23 cellular contexts compared by ENCODE assay signal in the genomic region with DNA sequence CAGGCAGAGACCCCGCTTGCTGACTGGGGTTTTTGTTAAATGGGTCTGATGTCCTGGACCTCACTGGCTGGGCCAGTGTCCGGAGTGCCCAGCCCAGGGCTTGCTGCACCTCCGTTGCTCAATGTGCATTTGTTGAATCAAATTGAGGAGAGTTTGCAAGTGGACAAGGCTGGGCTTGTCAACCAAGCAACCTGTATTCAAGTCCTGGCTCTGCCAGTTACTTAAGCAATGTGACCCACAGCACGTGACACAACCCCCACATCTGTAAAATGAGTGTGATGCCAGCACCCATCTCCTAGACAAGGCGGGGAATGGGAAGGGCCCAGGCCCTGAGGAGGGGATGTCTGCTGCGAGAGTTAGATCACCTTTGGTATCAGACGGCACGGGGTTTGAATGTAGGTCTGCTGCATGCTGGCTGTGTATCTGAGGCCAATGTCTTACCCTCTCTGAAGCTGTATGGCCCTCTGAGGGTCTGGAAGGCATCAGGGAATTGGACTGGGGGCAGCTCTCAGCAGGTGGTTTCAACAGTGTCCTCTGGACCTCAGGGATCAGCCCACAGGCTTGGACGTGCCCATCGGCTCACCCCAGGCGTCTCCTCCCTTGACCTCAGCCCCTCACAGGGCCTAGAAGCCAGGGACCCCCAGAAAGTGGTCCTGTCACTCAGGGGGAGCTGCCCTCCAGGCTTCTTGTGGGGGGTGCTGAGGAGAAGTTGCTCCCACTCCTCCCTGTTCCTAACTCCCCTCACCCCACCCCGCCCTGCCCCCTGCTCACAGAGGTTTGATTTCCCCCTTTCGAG. TPM values are rescaled to one million over a fixed set of nuclear protein-coding genes. Genes with fewer than 3 reads are reported as not detected.
A peak's percentile ranks its signal among the peaks of the same experiment; 100 is the strongest.
DNase-seq lines count a peak whose midpoint lies in the region; ATAC-seq, FAIRE-seq and TF ChIP-seq lines count a peak whose summit lies in the region.
"Had no signal": no experiment of that assay in that cellular context is flagged by ENCODE, and none has a peak within 500 bp of the region (broad histone marks: within the 10 kb centered on the region; RNA-seq: fewer than 3 reads in every experiment).

No MANE protein-coding gene starts in this region.

- peaks cover 7% of the 10 kb centered on the region for H3K9me3 Mint-ChIP-seq in activated CD4-positive, alpha-beta T cell treated with anti-CD3 and anti-CD28 coated beads, Interleukin-2, amount 10 ng/mL, durations not matched to agents 7 days and 5 days
- peaks cover 14% of the 10 kb centered on the region for H3K9me3 Mint-ChIP-seq in activated naive CD8-positive, alpha-beta T cell treated with anti-CD3 and anti-CD28 coated beads, Interleukin-2, amount 50 U/mL, for 24 hours
- peaks cover 0 to 13% (median 8%) of the 10 kb centered on the region in 9 donors for H3K9me3 Mint-ChIP-seq in naive thymus-derived CD8-positive, alpha-beta T cell
- peaks cover 16% of the 10 kb centered on the region for H3K9me3 Mint-ChIP-seq in activated T-helper 2 cell treated with anti-CD3 and anti-CD28 coated beads, Interferon-gamma antibody, Interleukin-2, Interleukin-4, amounts not matched to agents 10 μg/mL and 5 μg/mL and 100 μg/mL, durations not matched to agents 14 hours and 24 hours and 36 hours

- CTCF ChIA-PET in activated CD4-positive, alpha-beta T cell treated with anti-CD3 and anti-CD28 coated beads, Interleukin-2, amount 10 ng/mL, durations not matched to agents 7 days and 5 days (lab: Charles Lee): interaction anchor here (0.6 to 7.0 kb wide), 5 partner anchors 10 to 14 kb away, joined by 3 to 57 read pairs (median 5); no protein-coding TSS in a partner anchor

- H3K4me3 Mint-ChIP-seq in activated CD4-positive, alpha-beta T cell treated with anti-CD3 and anti-CD28 coated beads, Interleukin-2, amount 10 ng/mL, durations not matched to agents 7 days and 5 days: peak overlapping the region; percentile 9
- peak overlapping the region; percentile 47 for H3K4me3 Mint-ChIP-seq in activated naive CD8-positive, alpha-beta T cell treated with anti-CD3 and anti-CD28 coated beads, Interleukin-2, amount 50 U/mL, for 24 hours
- H3K4me3 Mint-ChIP-seq in naive thymus-derived CD8-positive, alpha-beta T cell: peak overlapping the region in 8 of 10 donors; percentile 25 to 82 (median 73)
- no peak overlapping the region for H3K4me3 Mint-ChIP-seq in activated T-helper 2 cell treated with anti-CD3 and anti-CD28 coated beads, Interferon-gamma antibody, Interleukin-2, Interleukin-4, amounts not matched to agents 10 μg/mL and 5 μg/mL and 100 μg/mL, durations not matched to agents 14 hours and 24 hours and 36 hours (ENCODE audit: low read depth)
- H3K4me3 Mint-ChIP-seq: type B pancreatic cell had no signal

- FAIRE-seq in GM12891 (lab: Jason Lieb, UNC): peak; percentile 31
- FAIRE-seq: A204.1, GM12892 had no signal

- TF ChIP-seq POLR2A in GM12891 (IDR thresholded peaks at IDR 0.05; ENCODE audit: low read depth, low read length): no peak

- H3K4me1 Mint-ChIP-seq in activated CD4-positive, alpha-beta T cell treated with anti-CD3 and anti-CD28 coated beads, Interleukin-2, amount 10 ng/mL, durations not matched to agents 7 days and 5 days: peaks cover 90% of the 10 kb centered on the region
- peaks cover 91% of the 10 kb centered on the region for H3K4me1 Mint-ChIP-seq in activated naive CD8-positive, alpha-beta T cell treated with anti-CD3 and anti-CD28 coated beads, Interleukin-2, amount 50 U/mL, for 24 hours
- H3K4me1 Mint-ChIP-seq in naive thymus-derived CD8-positive, alpha-beta T cell: peaks cover 64 to 93% (median 91%) of the 10 kb centered on the region in 4 donors
- peaks cover 72% of the 10 kb centered on the region for H3K4me1 Mint-ChIP-seq in activated T-helper 2 cell treated with anti-CD3 and anti-CD28 coated beads, Interferon-gamma antibody, Interleukin-2, Interleukin-4, amounts not matched to agents 10 μg/mL and 5 μg/mL and 100 μg/mL, durations not matched to agents 14 hours and 24 hours and 36 hours (ENCODE audit: low read depth)

- no peaks in the 10 kb centered on the region for H3K27me3 Mint-ChIP-seq in activated CD4-positive, alpha-beta T cell treated with anti-CD3 and anti-CD28 coated beads, Interleukin-2, amount 10 ng/mL, durations not matched to agents 7 days and 5 days
- no peaks in the 10 kb centered on the region for H3K27me3 Mint-ChIP-seq in activated naive CD8-positive, alpha-beta T cell treated with anti-CD3 and anti-CD28 coated beads, Interleukin-2, amount 50 U/mL, for 24 hours
- no peaks in the 10 kb centered on the region for H3K27me3 Mint-ChIP-seq in naive thymus-derived CD8-positive, alpha-beta T cell
- H3K27me3 Mint-ChIP-seq in activated T-helper 2 cell treated with anti-CD3 and anti-CD28 coated beads, Interferon-gamma antibody, Interleukin-2, Interleukin-4, amounts not matched to agents 10 μg/mL and 5 μg/mL and 100 μg/mL, durations not matched to agents 14 hours and 24 hours and 36 hours (ENCODE audit: low read depth): no peaks in the 10 kb centered on the region

- peak overlapping the region; percentile 88 for H3K27ac Mint-ChIP-seq in activated CD4-positive, alpha-beta T cell treated with anti-CD3 and anti-CD28 coated beads, Interleukin-2, amount 10 ng/mL, durations not matched to agents 7 days and 5 days
- peak overlapping the region; percentile 96 for H3K27ac Mint-ChIP-seq in activated naive CD8-positive, alpha-beta T cell treated with anti-CD3 and anti-CD28 coated beads, Interleukin-2, amount 50 U/mL, for 24 hours
- H3K27ac Mint-ChIP-seq in naive thymus-derived CD8-positive, alpha-beta T cell: peak overlapping the region; percentile 44 to 95 (median 89)
- H3K27ac Mint-ChIP-seq in activated T-helper 2 cell treated with anti-CD3 and anti-CD28 coated beads, Interferon-gamma antibody, Interleukin-2, Interleukin-4, amounts not matched to agents 10 μg/mL and 5 μg/mL and 100 μg/mL, durations not matched to agents 14 hours and 24 hours and 36 hours: no peak overlapping the region
- H3K27ac Mint-ChIP-seq: type B pancreatic cell had no signal

- intact Hi-C loops in activated T-helper 2 cell treated with anti-CD3 and anti-CD28 coated beads, Interferon-gamma antibody, Interleukin-2, Interleukin-4, amounts not matched to agents 10 μg/mL and 5 μg/mL and 100 μg/mL, durations not matched to agents 14 hours and 24 hours and 36 hours (cut with micrococcal nuclease): loop anchor here (2.0 kb wide), 1 partner anchor 14 kb away; no protein-coding TSS in a partner anchor

- no peak for DNase-seq in activated CD4-positive, alpha-beta T cell treated with anti-CD3 and anti-CD28 coated beads, Interleukin-2, amount 10 ng/mL, durations not matched to agents 7 days and 5 days
- no peak for DNase-seq in activated CD4-positive, alpha-beta T cell treated with anti-CD3 and anti-CD28 coated beads, Interleukin-2, amount 50 U/mL, for 48 hours
- DNase-seq in GM12891 (ENCODE audit: insufficient read length, low spot score) (no peak), NCI-H2196 treated with DMSO at 0.1 percent for 48 hours (lab: John Stamatoyannopoulos, UW; ENCODE audit: unreplicated experiment) (no peak), NCI-H2107 (lab: John Stamatoyannopoulos, UW) (no peak)
- DNase-seq in activated naive CD8-positive, alpha-beta T cell treated with anti-CD3 and anti-CD28 coated beads, Interleukin-2, amount 50 U/mL, for 24 hours: no peak
- no peak for DNase-seq in naive thymus-derived CD8-positive, alpha-beta T cell
- DNase-seq in activated T-helper 2 cell treated with anti-CD3 and anti-CD28 coated beads, Interferon-gamma antibody, Interleukin-2, Interleukin-4, amounts not matched to agents 10 μg/mL and 5 μg/mL and 100 μg/mL, durations not matched to agents 14 hours and 24 hours and 36 hours (ENCODE audit: low spot score): no peak
- DNase-seq: brain microvascular endothelial cell, C1 segment of cervical spinal cord, dorsolateral prefrontal cortex, IMR-90, mesenchymal stem cell, naive B cell, NCI-H2227 treated with DMSO at 0.1 percent for 48 hours, NCI-H774, OCI-M1, sigmoid colon had no signal

- ATAC-seq in activated naive CD8-positive, alpha-beta T cell treated with anti-CD3 and anti-CD28 coated beads, Interleukin-2, amount 50 U/mL, for 24 hours: peak; percentile 44
- ATAC-seq in naive thymus-derived CD8-positive, alpha-beta T cell: peak; percentile 15 to 19
- ATAC-seq: foreskin keratinocyte had no signal

- peaks cover 16% of the 10 kb centered on the region for H3K36me3 Mint-ChIP-seq in activated CD4-positive, alpha-beta T cell treated with anti-CD3 and anti-CD28 coated beads, Interleukin-2, amount 10 ng/mL, durations not matched to agents 7 days and 5 days (ENCODE audit: low read depth)
- H3K36me3 Mint-ChIP-seq in activated naive CD8-positive, alpha-beta T cell treated with anti-CD3 and anti-CD28 coated beads, Interleukin-2, amount 50 U/mL, for 24 hours (ENCODE audit: low read depth): peaks cover 26% of the 10 kb centered on the region
- peaks cover 0 to 10% (median 8%) of the 10 kb centered on the region in 3 donors for H3K36me3 Mint-ChIP-seq in naive thymus-derived CD8-positive, alpha-beta T cell
- H3K36me3 Mint-ChIP-seq in activated T-helper 2 cell treated with anti-CD3 and anti-CD28 coated beads, Interferon-gamma antibody, Interleukin-2, Interleukin-4, amounts not matched to agents 10 μg/mL and 5 μg/mL and 100 μg/mL, durations not matched to agents 14 hours and 24 hours and 36 hours (ENCODE audit: low read depth): peaks cover 14% of the 10 kb centered on the region
- H3K36me3 Mint-ChIP-seq: type B pancreatic cell had no signal

- POLR2A ChIA-PET in activated CD4-positive, alpha-beta T cell treated with anti-CD3 and anti-CD28 coated beads, Interleukin-2, amount 10 ng/mL, durations not matched to agents 7 days and 5 days (lab: Charles Lee): no interaction called here
- POLR2A ChIA-PET in naive thymus-derived CD8-positive, alpha-beta T cell (lab: Charles Lee): interaction anchor here (0.6 to 10.5 kb wide), 11 partner anchors 8 to 52 kb away, joined by 3 to 135 read pairs (median 7); no protein-coding TSS in a partner anchor

TF ChIP-seq in GM12891, 5 proteins besides CTCF, POLR2A, EP300 and RAD21:
- TF ChIP-seq POU2F2 (IDR thresholded peaks at IDR 0.05; ENCODE audit: low read depth, low read length) (no peak), POLR2AphosphoS5 (IDR thresholded peaks at IDR 0.05; ENCODE audit: low read depth, low read length) (no peak), TAF1 (IDR thresholded peaks at IDR 0.05; ENCODE audit: low read depth, low read length) (no peak), PAX5 (IDR thresholded peaks at IDR 0.05; ENCODE audit: insufficient read depth, low read length, severe bottlenecking) (no peak), SPI1 (IDR thresholded peaks at IDR 0.05; ENCODE audit: low read depth, low read length) (no peak)
TF ChIP-seq in GM12891: peak in this region for 0.

RNA-seq across cellular contexts. Expression of gene RUNX3, which starts 51.0 kb away (rescaled TPM):
- total RNA-seq in activated CD4-positive, alpha-beta T cell treated with anti-CD3 and anti-CD28 coated beads, Interleukin-2, amount 10 ng/mL, durations not matched to agents 7 days and 5 days: 100 to 1,000 TPM; 108 to 125 TPM
- 82.2 TPM for polyA plus RNA-seq in GM12891 (2012; ENCODE audit: low read depth, missing spikeins)
- total RNA-seq in naive thymus-derived CD8-positive, alpha-beta T cell: 10 to 100 TPM; 87.1 to 95.3 TPM
- 10 to 100 TPM; 22.0 to 64.0 (median 54.0) TPM for polyA plus RNA-seq in naive thymus-derived CD8-positive, alpha-beta T cell
- total RNA-seq in activated T-helper 2 cell treated with anti-CD3 and anti-CD28 coated beads, Interferon-gamma antibody, Interleukin-2, Interleukin-4, amounts not matched to agents 10 μg/mL and 5 μg/mL and 100 μg/mL, durations not matched to agents 14 hours and 24 hours and 36 hours: 129 and 135 TPM in 2 replicates
- total RNA-seq: epithelial cell of proximal tubule, foreskin keratinocyte, IMR-90 had no signal
